In the genomic region with DNA sequence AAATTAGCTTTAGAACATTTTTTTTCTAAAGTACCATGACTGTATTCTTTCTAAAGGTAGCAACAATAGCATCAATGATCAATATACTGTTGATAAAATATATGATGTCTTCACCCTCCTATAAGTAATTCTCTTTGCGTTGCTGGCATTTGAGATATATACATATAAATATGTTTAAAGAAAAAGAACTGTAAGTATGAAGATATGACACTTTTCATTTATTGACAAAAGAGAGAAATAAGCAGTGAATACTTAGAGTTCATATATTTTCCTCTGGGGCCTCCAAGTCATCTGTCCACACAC, we compare ENCODE assay signal across 1 cellular context.
TF ChIP-seq lines count a peak whose summit lies in the region.

No MANE protein-coding gene starts in this region.

TF ChIP-seq in SK-N-SH treated with all-trans-retinoic acid at 6 μM for 48 hours, 23 proteins besides CTCF, POLR2A, EP300 and RAD21 (continued from another document):
- TF ChIP-seq SNAI2 (CRISPR knock-in tag; IDR thresholded peaks at IDR 0.05) (no peak), TOX (CRISPR knock-in tag; IDR thresholded peaks at IDR 0.05; ENCODE audit: borderline replicate concordance) (no peak), TSHZ2 (CRISPR knock-in tag; IDR thresholded peaks at IDR 0.05) (no peak)
TF ChIP-seq in SK-N-SH treated with all-trans-retinoic acid at 6 μM for 48 hours: peak in this region for 0.
